Comparison of ENCODE assay signal across 18 cellular contexts in genomic region chr18:3654442-3655253, GRCh38.
DNase-seq lines count a peak whose midpoint lies in the region; ATAC-seq, FAIRE-seq and TF ChIP-seq lines count a peak whose summit lies in the region.
"Had no signal": no experiment of that assay in that cellular context is flagged by ENCODE, and none has a peak within 500 bp of the region (broad histone marks: within the 10 kb centered on the region; RNA-seq: fewer than 3 reads in every experiment).

No MANE protein-coding gene starts in this region.

- H3K79me2 ChIP-seq in H9 (ENCODE audit: insufficient read depth, low read length): no peaks in the 10 kb centered on the region

- H3K4me3 ChIP-seq in A549: no peak overlapping the region
- H3K4me3 ChIP-seq in left lung: no peak overlapping the region
- no peak overlapping the region for H3K4me3 ChIP-seq in upper lobe of right lung
- H3K4me3 ChIP-seq: BLaER1 treated with 17β-estradiol and CSF1 and Interleukin-3, amounts not matched to agents 10 nM and 100 nM; suprapubic skin had no signal

- TF ChIP-seq CTCF in A549 (IDR thresholded peaks at IDR 0.05): no peak
- no peak for TF ChIP-seq CTCF in H9 (conservative IDR thresholded peaks at IDR 0.05)
- TF ChIP-seq CTCF in left lung (IDR thresholded peaks at IDR 0.05): no peak
- no peak for TF ChIP-seq CTCF in upper lobe of right lung (IDR thresholded peaks at IDR 0.05)

- no peak overlapping the region for H3K9ac ChIP-seq in H9 (ENCODE audit: extremely low read depth, insufficient read length, low read length)
- H3K9ac ChIP-seq: BLaER1 treated with 17β-estradiol and CSF1 and Interleukin-3, amounts not matched to agents 10 nM and 100 nM had no signal

- no peak overlapping the region for H2BK20ac ChIP-seq in H9 (ENCODE audit: low read depth, low read length, poor library complexity, severe bottlenecking)

- H3K9me3 ChIP-seq in A549 (0 out of 3 replicates have a peak, but pooled peaks cover 2% of the 10 kb centered on the region), H9 (ENCODE audit: control insufficient read depth, low read depth, low read length) (no peaks in the 10 kb centered on the region), left lung (no peaks in the 10 kb centered on the region), upper lobe of right lung (no peaks in the 10 kb centered on the region)
- H3K9me3 ChIP-seq: BLaER1 treated with 17β-estradiol and CSF1 and Interleukin-3, amounts not matched to agents 10 nM and 100 nM; suprapubic skin had no signal

- H3K27me3 ChIP-seq in H9 (ENCODE audit: insufficient read depth, low read length): no peaks in the 10 kb centered on the region
- no peaks in the 10 kb centered on the region for H3K27me3 ChIP-seq in left lung
- no peaks in the 10 kb centered on the region for H3K27me3 ChIP-seq in upper lobe of right lung
- H3K27me3 ChIP-seq: BLaER1 treated with 17β-estradiol and CSF1 and Interleukin-3, amounts not matched to agents 10 nM and 100 nM; suprapubic skin had no signal

- H3K56ac ChIP-seq in H9 (ENCODE audit: insufficient read length, low read depth, low read length): no peak overlapping the region

- H3K27me3 Mint-ChIP-seq in H9 (ENCODE audit: low read depth): no peaks in the 10 kb centered on the region; the same call in 1 of the 2 replicates
- peaks cover 2% of the 10 kb centered on the region for H3K27me3 Mint-ChIP-seq in activated T-helper 1 cell treated with anti-CD3 and anti-CD28 coated beads, Interleukin-12 subunit alpha, Interleukin-12 subunit beta, Interleukin-2, Interleukin-4 antibody, amounts not matched to agents 30 ng/mL and 10 ng/mL and 1 ng/mL, durations not matched to agents 14 hours and 24 hours and 36 hours (ENCODE audit: insufficient read depth)
- H3K27me3 Mint-ChIP-seq: activated CD8-positive, alpha-beta T cell treated with anti-CD3 and anti-CD28 coated beads for 36 hours had no signal

- peak overlapping the region; percentile 24 to 48 (median 38); a peak in 4 of 7 replicates for H3K27ac Mint-ChIP-seq in H9
- H3K27ac Mint-ChIP-seq in activated T-helper 1 cell treated with anti-CD3 and anti-CD28 coated beads, Interleukin-12 subunit alpha, Interleukin-12 subunit beta, Interleukin-2, Interleukin-4 antibody, amounts not matched to agents 30 ng/mL and 10 ng/mL and 1 ng/mL, durations not matched to agents 14 hours and 24 hours and 36 hours: peak overlapping the region; percentile 81
- H3K27ac Mint-ChIP-seq: activated CD8-positive, alpha-beta T cell treated with anti-CD3 and anti-CD28 coated beads for 36 hours had no signal

- H3K4me1 ChIP-seq in A549 (peaks cover 45% of the 10 kb centered on the region), H9 (ENCODE audit: insufficient read depth, low read length) (peaks cover 3% of the 10 kb centered on the region; the same call in 1 of the 2 replicates), left lung (peaks cover 0 to 21% of the 10 kb centered on the region in 2 donors), upper lobe of right lung (peaks cover 9% of the 10 kb centered on the region)

- TF ChIP-seq RAD21 in A549 (conservative IDR thresholded peaks at IDR 0.05 in 1 of 2, IDR thresholded peaks at IDR 0.05 in 1 of 2): no peak

- H3K23me2 ChIP-seq in H9 (ENCODE audit: insufficient read length, low read depth, low read length, poor library complexity, severe bottlenecking): no peaks in the 10 kb centered on the region

- no peak for ATAC-seq in A549
- peak; percentile 17 for ATAC-seq in left lung
- ATAC-seq in GM18511 (IDR thresholded peaks at IDR 0.05; ENCODE audit: unreplicated experiment): no peak
- ATAC-seq in HG02763 (IDR thresholded peaks at IDR 0.05; ENCODE audit: unreplicated experiment): no peak
- ATAC-seq in upper lobe of right lung: no peak
- ATAC-seq: activated CD8-positive, alpha-beta T cell treated with anti-CD3 and anti-CD28 coated beads for 36 hours had no signal

- H2AK5ac ChIP-seq in H9 (ENCODE audit: insufficient read length, low read length): no peak overlapping the region

- intact Hi-C loops in activated T-helper 1 cell treated with anti-CD3 and anti-CD28 coated beads, Interleukin-12 subunit alpha, Interleukin-12 subunit beta, Interleukin-2, Interleukin-4 antibody, amounts not matched to agents 30 ng/mL and 10 ng/mL and 1 ng/mL, durations not matched to agents 14 hours and 24 hours and 36 hours (cut with micrococcal nuclease): loop anchor here (5.0 kb wide), 1 partner anchor 127 kb away; no protein-coding TSS in a partner anchor
- intact Hi-C loops in left lung (cut with DNase I) (no loop called here), upper lobe of right lung (cut with DNase I) (no loop called here)

- no peaks in the 10 kb centered on the region for H3K79me1 ChIP-seq in H9 (ENCODE audit: insufficient read depth, low read depth, low read length, poor library complexity, severe bottlenecking)

- TF ChIP-seq POLR2A in A549 (IDR thresholded peaks at IDR 0.05; ENCODE audit: low read length): no peak

- H3T11ph ChIP-seq in H9 (ENCODE audit: low read length): no peak overlapping the region

- no peak overlapping the region for H3K23ac ChIP-seq in H9 (ENCODE audit: insufficient read length, low read depth, low read length)

- no peak overlapping the region for H4K91ac ChIP-seq in H9 (ENCODE audit: insufficient read length, low read depth, low read length)

- no peak for TF ChIP-seq EP300 in A549 (IDR thresholded peaks at IDR 0.05)

- H2BK15ac ChIP-seq in H9 (ENCODE audit: low read depth, low read length): no peak overlapping the region

- H2BK120ac ChIP-seq in H9 (ENCODE audit: low read depth, low read length, poor library complexity, severe bottlenecking): no peak overlapping the region

- no peak for FAIRE-seq in A549 (lab: Jason Lieb, UNC)
- FAIRE-seq: islet of Langerhans had no signal

- no peak overlapping the region for H3K4me3 Mint-ChIP-seq in H9
- no peak overlapping the region for H3K4me3 Mint-ChIP-seq in activated T-helper 1 cell treated with anti-CD3 and anti-CD28 coated beads, Interleukin-12 subunit alpha, Interleukin-12 subunit beta, Interleukin-2, Interleukin-4 antibody, amounts not matched to agents 30 ng/mL and 10 ng/mL and 1 ng/mL, durations not matched to agents 14 hours and 24 hours and 36 hours
- H3K4me3 Mint-ChIP-seq: activated CD8-positive, alpha-beta T cell treated with anti-CD3 and anti-CD28 coated beads for 36 hours; central memory CD8-positive, alpha-beta T cell had no signal

- no peak overlapping the region for H3K14ac ChIP-seq in H9 (ENCODE audit: insufficient read depth, low read length)

- CTCF ChIA-PET in A549 (lab: Yijun Ruan, JAX): interaction anchor here (1.0 to 8.6 kb wide), 3 partner anchors 10 to 11 kb away, joined by 4 to 61 read pairs (median 10); no protein-coding TSS in a partner anchor

- POLR2A ChIA-PET in A549 (lab: Yijun Ruan, JAX): interaction anchor here (0.9 to 5.8 kb wide), 5 partner anchors 11 to 60 kb away, joined by 3 to 77 read pairs (median 41); no protein-coding TSS in a partner anchor

- H2BK12ac ChIP-seq in H9 (ENCODE audit: insufficient read length, low read depth, low read length): no peak overlapping the region

- no peaks in the 10 kb centered on the region for H3K9me3 Mint-ChIP-seq in H9
- peaks cover 6% of the 10 kb centered on the region for H3K9me3 Mint-ChIP-seq in activated T-helper 1 cell treated with anti-CD3 and anti-CD28 coated beads, Interleukin-12 subunit alpha, Interleukin-12 subunit beta, Interleukin-2, Interleukin-4 antibody, amounts not matched to agents 30 ng/mL and 10 ng/mL and 1 ng/mL, durations not matched to agents 14 hours and 24 hours and 36 hours
- H3K9me3 Mint-ChIP-seq: activated CD8-positive, alpha-beta T cell treated with anti-CD3 and anti-CD28 coated beads for 36 hours; central memory CD8-positive, alpha-beta T cell had no signal

- H3K27ac ChIP-seq in A549 (peak overlapping the region; percentile 99 to 100), H9 (ENCODE audit: insufficient read length, low read depth, low read length) (no peak overlapping the region), left lung (peak overlapping the region in 1 of 2 donors; percentile 0), upper lobe of right lung (no peak overlapping the region)
- H3K27ac ChIP-seq: BLaER1 treated with 17β-estradiol and CSF1 and Interleukin-3, amounts not matched to agents 10 nM and 100 nM; epithelial cell of prostate; suprapubic skin had no signal

- WGBS in A549 (ENCODE audit: missing lambda C conversion rate): 82% methylated on average over 11 of the region's 11 CpGs
- WGBS in H9 (ENCODE audit: extremely low coverage, insufficient read length, low lambda C conversion rate): no CpG with 5 or more reads among the region's 11 CpGs

- H3K4me2 ChIP-seq in A549 (peak overlapping the region; percentile 87), H9 (ENCODE audit: insufficient read depth, insufficient read length, low read length) (no peak overlapping the region)

- DNase-seq in A549 (ENCODE audit: low read depth in 1 of 2, low spot score in 1 of 2) (no peak), H9 (no peak), left lung (no peak), GF-D8 (lab: John Stamatoyannopoulos, UW) (no peak), upper lobe of right lung (no peak)
- DNase-seq in activated T-helper 1 cell treated with anti-CD3 and anti-CD28 coated beads, Interleukin-12 subunit alpha, Interleukin-12 subunit beta, Interleukin-2, Interleukin-4 antibody, amounts not matched to agents 30 ng/mL and 10 ng/mL and 1 ng/mL, durations not matched to agents 14 hours and 24 hours and 36 hours (ENCODE audit: low spot score): no peak
- DNase-seq: activated CD8-positive, alpha-beta T cell treated with anti-CD3 and anti-CD28 coated beads for 36 hours; activated naive CD4-positive, alpha-beta T cell treated with Interleukin-2 at 50 U/mL for 16 hours; midbrain; NCI-H1694; NCI-H524 treated with DMSO at 0.1 percent for 48 hours had no signal

- H4K20me1 ChIP-seq in H9 (ENCODE audit: control insufficient read depth, insufficient read depth, insufficient read length): no peaks in the 10 kb centered on the region
- H4K20me1 ChIP-seq: BLaER1 treated with 17β-estradiol and CSF1 and Interleukin-3, amounts not matched to agents 10 nM and 100 nM had no signal

- H3K36me3 ChIP-seq in left lung (no peaks in the 10 kb centered on the region), upper lobe of right lung (no peaks in the 10 kb centered on the region)
- H3K36me3 ChIP-seq: BLaER1 treated with 17β-estradiol and CSF1 and Interleukin-3, amounts not matched to agents 10 nM and 100 nM; suprapubic skin had no signal

- H4K8ac ChIP-seq in H9 (replicated peaks; ENCODE audit: insufficient read length, low read depth, low read length): no peak overlapping the region

- no peak overlapping the region for H3K4ac ChIP-seq in H9 (ENCODE audit: low read depth, low read length)

- no peak overlapping the region for H3K18ac ChIP-seq in H9 (ENCODE audit: insufficient read length, low read depth, low read length)

- H4K5ac ChIP-seq in H9 (ENCODE audit: insufficient read length, low read depth, low read length): no peak overlapping the region

- H2AFZ ChIP-seq in H9 (ENCODE audit: low read length): no peak overlapping the region

- peaks cover 0 to 4% (median 0%) of the 10 kb centered on the region in 3 experiments; a peak in 1 of 7 replicates for H3K36me3 Mint-ChIP-seq in H9 (ENCODE audit: insufficient read depth in 1 of 3, low read depth in 3 of 3)
- peaks cover 5% of the 10 kb centered on the region for H3K36me3 Mint-ChIP-seq in activated T-helper 1 cell treated with anti-CD3 and anti-CD28 coated beads, Interleukin-12 subunit alpha, Interleukin-12 subunit beta, Interleukin-2, Interleukin-4 antibody, amounts not matched to agents 30 ng/mL and 10 ng/mL and 1 ng/mL, durations not matched to agents 14 hours and 24 hours and 36 hours (ENCODE audit: low read depth)

- H2BK5ac ChIP-seq in H9 (ENCODE audit: insufficient read length, low read length): no peak overlapping the region

- H3K4me1 Mint-ChIP-seq in H9: peaks cover 27 to 32% of the 10 kb centered on the region in 2 experiments
- peaks cover 40% of the 10 kb centered on the region for H3K4me1 Mint-ChIP-seq in activated T-helper 1 cell treated with anti-CD3 and anti-CD28 coated beads, Interleukin-12 subunit alpha, Interleukin-12 subunit beta, Interleukin-2, Interleukin-4 antibody, amounts not matched to agents 30 ng/mL and 10 ng/mL and 1 ng/mL, durations not matched to agents 14 hours and 24 hours and 36 hours (ENCODE audit: low read depth)

Comparison
In these comparisons a context has a peak if more than half of its experiments do, and no peak if none do; other contexts are left out.
1. H3K27ac ChIP-seq: peak in A549 (2 of 2); none in H9 (single experiment) and upper lobe of right lung (single experiment).